In the genomic region with DNA sequence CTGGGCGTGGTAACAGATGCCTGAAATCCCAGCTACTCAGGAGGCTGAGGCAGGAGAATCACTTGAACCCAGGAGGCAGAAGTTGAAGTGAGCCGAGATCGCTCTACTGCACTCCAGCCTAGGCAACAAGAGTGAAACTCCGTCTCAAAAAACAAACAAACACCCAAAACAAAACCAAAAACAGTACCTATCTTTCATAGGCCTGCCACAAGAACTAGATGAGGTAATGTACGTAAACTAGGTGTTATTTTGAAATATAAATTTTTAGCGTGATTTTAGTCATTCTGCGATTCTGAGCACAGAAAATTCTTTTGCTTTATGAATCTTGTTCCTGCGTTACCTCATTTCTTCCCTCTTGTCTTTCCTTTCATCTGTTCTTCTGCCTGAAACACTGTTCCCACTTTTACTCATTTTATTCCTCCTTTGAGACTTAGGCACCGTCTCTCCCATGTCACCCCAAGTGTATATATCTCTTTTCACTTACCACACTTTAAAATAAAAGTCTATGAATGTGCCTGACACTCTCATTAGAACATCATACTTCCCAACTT, we compare ENCODE assay signal across 21 cellular contexts.
DNase-seq lines count a peak whose midpoint lies in the region; ATAC-seq, FAIRE-seq and TF ChIP-seq lines count a peak whose summit lies in the region.
"Had no signal": no experiment of that assay in that cellular context is flagged by ENCODE, and none has a peak within 500 bp of the region (broad histone marks: within the 10 kb centered on the region; RNA-seq: fewer than 3 reads in every experiment).

No MANE protein-coding gene starts in this region.

- no peaks in the 10 kb centered on the region for H3K27me3 Mint-ChIP-seq in nephron (ENCODE audit: low read depth)

- no peaks in the 10 kb centered on the region for H3K36me3 Mint-ChIP-seq in nephron (ENCODE audit: low read depth)
- H3K36me3 Mint-ChIP-seq: CD14-positive monocyte had no signal

- peak; percentile 72 for FAIRE-seq in GM19239 (lab: Jason Lieb, UNC)
- FAIRE-seq: GM12891, HTR-8/SVneo had no signal

- H3K27ac Mint-ChIP-seq in nephron, result peak overlapping the region in 2 of 3 experiments; percentile 20 to 44
- H3K27ac Mint-ChIP-seq: CD14-positive monocyte, GM23338, IgD-negative memory B cell had no signal

- peak; percentile 49 for ATAC-seq in GM18508 (IDR thresholded peaks at IDR 0.05; ENCODE audit: insufficient read depth, unreplicated experiment)
- ATAC-seq in HG03039 (IDR thresholded peaks at IDR 0.05; ENCODE audit: unreplicated experiment), result peak; percentile 72
- ATAC-seq: GM23338, HCT116, SK-N-SH treated with all-trans-retinoic acid at 6 μM for 48 hours had no signal

- H3K9me3 Mint-ChIP-seq in nephron, result no peaks in the 10 kb centered on the region
- H3K9me3 Mint-ChIP-seq: GM23338 had no signal

- no peak overlapping the region for H3K4me3 Mint-ChIP-seq in nephron
- H3K4me3 Mint-ChIP-seq: CD14-positive monocyte, GM23338, IgD-negative memory B cell had no signal

- DNase-seq in GM19239 (ENCODE audit: insufficient read length, low spot score) (no peak), GM13977 (ENCODE audit: low spot score) (no peak), DMS114 treated with DMSO at 0.1 percent for 48 hours (lab: John Stamatoyannopoulos, UW; ENCODE audit: unreplicated experiment) (no peak), GM03348 (ENCODE audit: low spot score) (no peak)
- DNase-seq: Caco-2; Kasumi-1; NCI-H1105 treated with DMSO at 0.1 percent for 48 hours; NCI-H187; NCI-H69; NK-92 treated with Interleukin-12 subunit alpha and Interleukin-12 subunit beta, amount 100 ng/mL, for 24 hours; SHP77 had no signal

- peaks cover 16% of the 10 kb centered on the region for H3K4me1 Mint-ChIP-seq in nephron
- H3K4me1 Mint-ChIP-seq: CD14-positive monocyte had no signal

- TF ChIP-seq CTCF in nephron (IDR thresholded peaks at IDR 0.05; ENCODE audit: unreplicated experiment in 3 of 3) (no peak), GM13977 (IDR thresholded peaks at IDR 0.05; ENCODE audit: extremely low read depth, insufficient read depth, missing control alignments) (no peak)

- in situ Hi-C loops in GM13977 (cut with MboI; ENCODE audit: low pct_unique_long_range_greater_than_20kb, low sequenced_read_pairs, unreplicated experiment), result no loop called here
